In the genomic region with DNA sequence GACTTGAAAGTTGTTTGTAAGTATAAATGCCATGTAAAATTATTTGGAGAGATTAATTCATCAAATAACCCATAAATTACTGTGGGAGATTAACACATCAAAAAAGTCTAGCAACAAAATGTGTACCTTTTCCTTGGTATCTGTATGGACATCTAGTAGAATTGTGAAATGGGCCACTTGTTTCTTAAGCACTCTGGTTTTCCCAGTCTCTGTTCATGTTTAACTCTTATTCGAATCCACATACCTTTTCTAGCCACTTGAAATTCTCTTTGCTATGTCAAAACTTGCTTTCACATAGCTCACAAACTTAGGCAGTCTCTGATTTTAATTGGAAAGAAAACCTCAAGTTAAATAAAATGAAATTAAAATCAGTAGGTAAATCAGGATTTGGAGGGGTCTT, we compare ENCODE assay signal across 3 cellular contexts.
"Had no signal": no experiment of that assay in that cellular context is flagged by ENCODE, and none has a peak within 500 bp of the region (broad histone marks: within the 10 kb centered on the region; RNA-seq: fewer than 3 reads in every experiment).

No MANE protein-coding gene starts in this region.

- H3K4me3 ChIP-seq: GM12878 had no signal

- ATAC-seq: GM12878 had no signal

- DNase-seq: GDM1, GF-D8 had no signal
